Comparison of ENCODE assay signal across 8 cellular contexts in the genomic region with DNA sequence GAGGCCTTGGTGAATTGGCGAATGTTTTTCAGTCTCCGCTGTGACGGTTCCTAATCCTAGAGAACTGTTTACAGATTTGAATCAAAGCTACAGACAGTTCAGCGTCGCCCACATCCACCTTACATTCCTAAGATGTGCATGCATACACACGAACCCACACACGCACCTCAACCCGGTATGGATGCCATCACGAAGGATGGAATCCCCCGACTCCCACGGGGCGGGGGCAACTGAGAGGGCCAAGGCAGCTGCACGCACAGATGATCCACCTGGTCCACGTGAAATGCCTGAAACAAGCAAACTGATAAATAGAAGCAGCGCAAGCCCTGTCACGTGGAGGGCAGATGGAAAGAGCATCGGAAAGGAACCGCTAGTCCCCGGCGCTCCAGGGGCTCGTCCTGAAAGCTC. TPM values are rescaled to one million over a fixed set of nuclear protein-coding genes. Genes with fewer than 3 reads are reported as not detected.
DNase-seq lines count a peak whose midpoint lies in the region; ATAC-seq and TF ChIP-seq lines count a peak whose summit lies in the region.

No MANE protein-coding gene starts in this region.

- H3K4me2 ChIP-seq in DND-41 (ENCODE audit: insufficient read depth, low read length): peak overlapping the region; percentile 69

- H3K36me3 ChIP-seq in DND-41 (ENCODE audit: insufficient read depth, low read length) (peaks cover 14% of the 10 kb centered on the region; the same call in 1 of the 2 replicates), HUES64 (ENCODE audit: insufficient read depth, low read length) (peaks cover 14% of the 10 kb centered on the region; the same call in 1 of the 2 replicates)

- DNase-seq in DND-41: peak; percentile 49
- peak; percentile 63 for DNase-seq in central memory CD4-positive, alpha-beta T cell
- peak; percentile 63 to 69 for DNase-seq in lung microvascular endothelial cell (ENCODE audit: low read depth in 2 of 2)
- DNase-seq in stimulated activated CD8-positive, alpha-beta memory T cell treated with anti-CD3 and anti-CD28 coated beads, Interleukin-15, amount 100 ng/mL, for 1 hour (ENCODE audit: low read depth): peak; percentile 20
- no peak for DNase-seq in middle frontal gyrus (ENCODE audit: extremely low spot score, low spot score)

- peak overlapping the region; percentile 47 to 76; a peak in 3 of 4 replicates for H3K4me3 ChIP-seq in DND-41 (ENCODE audit: low read depth in 1 of 2, low read length in 2 of 2)
- peak overlapping the region; percentile 77 for H3K4me3 ChIP-seq in HUES64 (ENCODE audit: low read length)
- H3K4me3 ChIP-seq in WI38 (ENCODE audit: low read depth, low read length): peak overlapping the region; percentile 88

- WGBS in HUES64: 2% methylated on average over 21 of the region's 21 CpGs

- H4K20me1 ChIP-seq in DND-41 (ENCODE audit: insufficient read depth, low read length): no peaks in the 10 kb centered on the region

- H3K79me2 ChIP-seq in DND-41 (ENCODE audit: insufficient read depth, low read length): peaks cover 11% of the 10 kb centered on the region

- H3K27ac ChIP-seq in DND-41 (ENCODE audit: low read length): peak overlapping the region; percentile 82
- H3K27ac ChIP-seq in HUES64 (ENCODE audit: low read depth, low read length): no peak overlapping the region

- TF ChIP-seq CTCF in DND-41 (IDR thresholded peaks at IDR 0.05; ENCODE audit: borderline replicate concordance, extremely low read depth, low read length, poor library complexity, severe bottlenecking) (no peak), WI38 (IDR thresholded peaks at IDR 0.05; ENCODE audit: low read depth, low read length) (no peak)

- H2AFZ ChIP-seq in DND-41 (ENCODE audit: low read depth, low read length): peak overlapping the region; percentile 64

- peaks cover 29% of the 10 kb centered on the region for H3K4me1 ChIP-seq in DND-41 (ENCODE audit: insufficient read depth, low read length)
- peaks cover 10% of the 10 kb centered on the region for H3K4me1 ChIP-seq in HUES64 (ENCODE audit: insufficient read depth, low read length)

- H3K9me3 ChIP-seq in DND-41 (ENCODE audit: insufficient read depth, low read length, severe bottlenecking) (no peaks in the 10 kb centered on the region), HUES64 (ENCODE audit: insufficient read depth, low read depth, low read length) (no peaks in the 10 kb centered on the region)

- H3K27me3 ChIP-seq in DND-41 (ENCODE audit: insufficient read depth, low read length, poor library complexity) (no peaks in the 10 kb centered on the region), HUES64 (ENCODE audit: insufficient read depth, low read length) (peaks cover 9% of the 10 kb centered on the region; the same call in 1 of the 2 replicates)

- H3K9ac ChIP-seq in DND-41 (ENCODE audit: low read depth, low read length) (peak overlapping the region; percentile 68), HUES64 (ENCODE audit: low read depth, low read length) (peak overlapping the region; percentile 71; the same call in 1 of the 2 replicates)

- ATAC-seq in DND-41 (ENCODE audit: insufficient read depth, low read depth): peak; percentile 31
- peak; percentile 37 for ATAC-seq in GM21526 (IDR thresholded peaks at IDR 0.05; ENCODE audit: low FRiP score, unreplicated experiment)

RNA-seq across cellular contexts. Expression of gene ZMAT3, which starts 0.4 kb away (rescaled TPM):
- 7.2 TPM for polyA plus RNA-seq in HUES64 (2013, experiment 1 of 2)
- 8.1 TPM for polyA plus RNA-seq in HUES64 (2013, experiment 2 of 2)
- total RNA-seq in lung microvascular endothelial cell: 18.7 and 22.2 TPM in 2 replicates
